ENCODE assay signal across 23 cellular contexts in the genomic region with DNA sequence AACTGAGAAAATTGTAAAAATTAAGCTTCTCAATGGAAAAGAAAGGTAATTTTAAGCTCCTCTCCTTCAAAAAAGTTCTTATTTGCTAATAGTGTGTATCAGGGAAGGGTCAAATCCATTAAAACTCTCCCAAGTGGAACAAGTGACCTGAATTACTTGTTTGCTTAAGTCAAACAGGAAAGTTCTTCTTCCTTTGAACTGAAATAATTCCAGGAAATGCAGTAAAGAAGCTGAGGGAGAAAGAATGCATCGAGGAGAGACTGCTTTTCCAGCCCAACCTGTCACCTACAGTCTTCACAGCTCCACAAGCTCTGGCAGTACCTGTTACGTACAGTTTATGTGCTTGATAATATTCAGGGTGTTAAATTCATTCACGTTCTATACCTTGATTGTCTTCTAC.
A peak's percentile ranks its signal among the peaks of the same experiment; 100 is the strongest.
DNase-seq lines count a peak whose midpoint lies in the region; ATAC-seq, FAIRE-seq and TF ChIP-seq lines count a peak whose summit lies in the region.
"Had no signal": no experiment of that assay in that cellular context is flagged by ENCODE, and none has a peak within 500 bp of the region (broad histone marks: within the 10 kb centered on the region; RNA-seq: fewer than 3 reads in every experiment).

No MANE protein-coding gene starts in this region.

- H3K27ac ChIP-seq in left ventricle myocardium inferior (replicated peaks), result peak overlapping the region; percentile 6
- peak overlapping the region; percentile 35 for H3K27ac ChIP-seq in endothelial cell of umbilical vein (ENCODE audit: insufficient read depth, low read depth, low read length)
- H3K27ac ChIP-seq: vagina had no signal

- peak overlapping the region; percentile 10 for H3K9ac ChIP-seq in endothelial cell of umbilical vein (replicated peaks; ENCODE audit: extremely low read depth, insufficient read depth, low read length)

- peak; percentile 79 for FAIRE-seq in endothelial cell of umbilical vein (lab: Jason Lieb, UNC)
- FAIRE-seq: GM18507 had no signal

- no peak for ATAC-seq in left cardiac atrium
- peak; percentile 54 for ATAC-seq in mucosa of descending colon
- no peak for ATAC-seq in HG03520 (IDR thresholded peaks at IDR 0.05; ENCODE audit: unreplicated experiment)
- ATAC-seq in HG02938 (IDR thresholded peaks at IDR 0.05; ENCODE audit: unreplicated experiment), result no peak
- ATAC-seq: natural killer cell treated with Interleukin-12 subunit alpha and Interleukin-12 subunit beta and Interleukin-15 and Interleukin-18, amount 100 ng/mL, for 72 hours; Right ventricle myocardium inferior had no signal

- H3K27ac Mint-ChIP-seq in Calu3 (ENCODE audit: unreplicated experiment), result no peak overlapping the region
- H3K27ac Mint-ChIP-seq: CD4-positive, alpha-beta T cell; memory B cell; natural killer cell treated with Interleukin-12 subunit alpha and Interleukin-12 subunit beta and Interleukin-15 and Interleukin-18, amount 100 ng/mL, for 72 hours had no signal

- H2AFZ ChIP-seq in endothelial cell of umbilical vein (ENCODE audit: low read depth, low read length), result no peak overlapping the region

- no peaks in the 10 kb centered on the region for H3K27me3 ChIP-seq in left ventricle myocardium inferior (ENCODE audit: low read depth)
- H3K27me3 ChIP-seq in endothelial cell of umbilical vein (ENCODE audit: control insufficient read depth in 2 of 2, insufficient read depth in 2 of 2, low read length in 2 of 2), result no peaks in the 10 kb centered on the region
- H3K27me3 ChIP-seq: vagina had no signal

- peaks cover 4% of the 10 kb centered on the region for H3K79me2 ChIP-seq in endothelial cell of umbilical vein (ENCODE audit: control insufficient read depth, insufficient read depth, low read length)

- intact Hi-C loops in left ventricle myocardium inferior (cut with micrococcal nuclease), result no loop called here
- intact Hi-C loops in left cardiac atrium (cut with DNase I), result no loop called here
- intact Hi-C loops in endothelial cell of umbilical vein (cut with micrococcal nuclease), result no loop called here
- intact Hi-C loops in mucosa of descending colon (cut with DNase I, micrococcal nuclease), result no loop called here
- intact Hi-C loops in Calu3 (cut with micrococcal nuclease; ENCODE audit: unreplicated experiment), result no loop called here

- H3K9me3 ChIP-seq in left ventricle myocardium inferior (replicated peaks) (no peaks in the 10 kb centered on the region), endothelial cell of umbilical vein (replicated peaks; ENCODE audit: control insufficient read depth, insufficient read depth, low read length) (no peaks in the 10 kb centered on the region), mucosa of descending colon (no peaks in the 10 kb centered on the region)
- H3K9me3 ChIP-seq: vagina had no signal

- no TSS peak for BruUV-seq in endothelial cell of umbilical vein (replicated peaks; lab: Mats Ljungman, UMichigan)
- no TSS peak for BruUV-seq in Calu3 (replicated peaks; lab: Mats Ljungman, UMichigan)

- peaks cover 5% of the 10 kb centered on the region for H3K36me3 Mint-ChIP-seq in Calu3 (ENCODE audit: insufficient read depth, unreplicated experiment)

- CTCF ChIA-PET in endothelial cell of umbilical vein (lab: Charles Lee) (interaction anchor here (0.6 to 6.2 kb wide), 15 partner anchors 9 to 591 kb away, joined by 3 to 157 read pairs (median 3); no protein-coding TSS in a partner anchor), Calu3 (lab: Charles Lee) (no interaction called here)

- DNase-seq in left ventricle myocardium inferior (no peak), left cardiac atrium (no peak), endothelial cell of umbilical vein (ENCODE audit: low read depth, low spot score) (peak; percentile 70), mucosa of descending colon (no peak), SW480 (ENCODE audit: low spot score) (no peak), Calu3 (no peak)
- DNase-seq: activated naive CD4-positive, alpha-beta T cell treated with Interleukin-2 at 50 U/mL for 16 hours; amygdala; caudate nucleus; CD4-positive, alpha-beta T cell; EL; NCI-H1092; NCI-H2081 treated with DMSO at 0.1 percent for 48 hours; stimulated activated CD4-positive, alpha-beta T cell treated with anti-CD3 and anti-CD28 coated beads, Interleukin-4, amount 100 ng/mL, for 24 hours had no signal

- no peak overlapping the region for H3K4me3 Mint-ChIP-seq in Calu3 (ENCODE audit: low read depth, unreplicated experiment)
- H3K4me3 Mint-ChIP-seq: CD4-positive, alpha-beta T cell; memory B cell; natural killer cell treated with Interleukin-12 subunit alpha and Interleukin-12 subunit beta and Interleukin-15 and Interleukin-18, amount 100 ng/mL, for 72 hours had no signal

- H3K36me3 ChIP-seq in left ventricle myocardium inferior, result peaks cover 45% of the 10 kb centered on the region
- H3K36me3 ChIP-seq in endothelial cell of umbilical vein (ENCODE audit: control insufficient read depth in 2 of 2, extremely low read depth in 1 of 2, insufficient read depth in 2 of 2, low read length in 2 of 2), result peaks cover 0 to 6% of the 10 kb centered on the region in 2 experiments
- no peaks in the 10 kb centered on the region for H3K36me3 ChIP-seq in mucosa of descending colon (ENCODE audit: low read depth)

- POLR2A ChIA-PET in endothelial cell of umbilical vein (lab: Charles Lee), result interaction anchor here (0.5 to 2.2 kb wide), 3 partner anchors 83 to 140 kb away, joined by 7 to 8 read pairs (median 7); no protein-coding TSS in a partner anchor

- peak overlapping the region; percentile 81 for H3K4me2 ChIP-seq in endothelial cell of umbilical vein (ENCODE audit: insufficient read depth, low read length)

- H3K9me3 Mint-ChIP-seq in Calu3 (ENCODE audit: low read depth, unreplicated experiment), result no peaks in the 10 kb centered on the region
- H3K9me3 Mint-ChIP-seq: CD4-positive, alpha-beta T cell; memory B cell; natural killer cell treated with Interleukin-12 subunit alpha and Interleukin-12 subunit beta and Interleukin-15 and Interleukin-18, amount 100 ng/mL, for 72 hours had no signal

- TF ChIP-seq POLR2A in endothelial cell of umbilical vein (IDR thresholded peaks at IDR 0.05; ENCODE audit: low read depth, low read length), result no peak

- H3K4me3 ChIP-seq in left ventricle myocardium inferior (no peak overlapping the region), endothelial cell of umbilical vein (replicated peaks in 1 of 3; ENCODE audit: insufficient read depth in 1 of 3, low read depth in 1 of 3, low read length in 3 of 3) (peak overlapping the region in 1 of 3 experiments; percentile 18), mucosa of descending colon (no peak overlapping the region)
- H3K4me3 ChIP-seq: skin epidermis, vagina had no signal

- H3K9me1 ChIP-seq in endothelial cell of umbilical vein (replicated peaks; ENCODE audit: control insufficient read depth, extremely low read depth, insufficient read depth, low read length), result no peaks in the 10 kb centered on the region

- H3K27me3 Mint-ChIP-seq in Calu3 (ENCODE audit: unreplicated experiment), result no peaks in the 10 kb centered on the region
- H3K27me3 Mint-ChIP-seq: CD4-positive, alpha-beta T cell; memory B cell; natural killer cell treated with Interleukin-12 subunit alpha and Interleukin-12 subunit beta and Interleukin-15 and Interleukin-18, amount 100 ng/mL, for 72 hours; progenitor cell of endocrine pancreas had no signal

- H4K20me1 ChIP-seq in endothelial cell of umbilical vein (replicated peaks; ENCODE audit: control insufficient read depth, extremely low read depth, insufficient read depth, low read length), result no peaks in the 10 kb centered on the region

- dilution Hi-C loops in endothelial cell of umbilical vein (cut with MboI; ENCODE audit: extremely low pct_ligation_motif_present, low sequenced_read_pairs), result no loop called here

- peaks cover 33% of the 10 kb centered on the region for H3K4me1 Mint-ChIP-seq in Calu3 (ENCODE audit: low read depth, unreplicated experiment)

- no peak for TF ChIP-seq CTCF in left ventricle myocardium inferior (IDR thresholded peaks at IDR 0.05; ENCODE audit: borderline replicate concordance)
- TF ChIP-seq CTCF in endothelial cell of umbilical vein (IDR thresholded peaks at IDR 0.05; ENCODE audit: extremely low read depth in 1 of 2, insufficient read depth in 1 of 2, low read depth in 1 of 2, low read length in 2 of 2), result no peak
- no peak for TF ChIP-seq CTCF in mucosa of descending colon (IDR thresholded peaks at IDR 0.05)
- no peak for TF ChIP-seq CTCF in Calu3 (IDR thresholded peaks at IDR 0.05; ENCODE audit: unreplicated experiment)

- H3K4me1 ChIP-seq in left ventricle myocardium inferior (peaks cover 75% of the 10 kb centered on the region), endothelial cell of umbilical vein (ENCODE audit: control insufficient read depth, extremely low read depth, insufficient read depth, low read length) (peaks cover 44% of the 10 kb centered on the region), mucosa of descending colon (ENCODE audit: low read depth) (peaks cover 8% of the 10 kb centered on the region)

TF ChIP-seq in endothelial cell of umbilical vein, 7 proteins besides CTCF, POLR2A, EP300 and RAD21:
- TF ChIP-seq FOS (IDR thresholded peaks at IDR 0.05; ENCODE audit: borderline replicate concordance, insufficient read depth, low read length) (no peak), JUN (IDR thresholded peaks at IDR 0.05; ENCODE audit: borderline replicate concordance, insufficient read depth, insufficient read length, low read depth) (peak; percentile 18)
TF ChIP-seq in endothelial cell of umbilical vein: peak in this region for 1.
